In genomic region chr13:33402975-33403374, GRCh38 we compare ENCODE assay signal across 31 cellular contexts.
"Had no signal": no experiment of that assay in that cellular context is flagged by ENCODE, and none has a peak within 500 bp of the region (broad histone marks: within the 10 kb centered on the region; RNA-seq: fewer than 3 reads in every experiment).

No MANE protein-coding gene starts in this region.

- H3K4me1 Mint-ChIP-seq: activated CD4-positive, alpha-beta memory T cell treated with anti-CD3 and anti-CD28 coated beads, Interleukin-2, amount 10 ng/mL, durations not matched to agents 7 days and 5 days; activated CD8-positive, alpha-beta memory T cell treated with anti-CD3 and anti-CD28 coated beads, Interleukin-2, amount 10 ng/mL, durations not matched to agents 7 days and 5 days; activated naive CD8-positive, alpha-beta T cell treated with anti-CD3 and anti-CD28 coated beads for 36 hours; activated T-helper 17 cell treated with anti-CD3 and anti-CD28 coated beads, Interleukin-2, amount 50 U/mL, for 72 hours; T-cell had no signal

- H3K36me3 ChIP-seq: brain microvascular endothelial cell had no signal

- DNase-seq: activated CD4-positive, alpha-beta memory T cell treated with anti-CD3 and anti-CD28 coated beads, Interleukin-2, amount 10 ng/mL, durations not matched to agents 7 days and 5 days; activated CD4-positive, alpha-beta T cell treated with anti-CD3 and anti-CD28 coated beads for 1 hour; activated CD4-positive, alpha-beta T cell treated with anti-CD3 and anti-CD28 coated beads for 48 hours; activated CD4-positive, CD25-positive, alpha-beta regulatory T cell; activated CD8-positive, alpha-beta memory T cell treated with anti-CD3 and anti-CD28 coated beads for 24 hours; activated CD8-positive, alpha-beta memory T cell treated with anti-CD3 and anti-CD28 coated beads, Interleukin-2, amount 10 ng/mL, durations not matched to agents 7 days and 5 days; activated CD8-positive, alpha-beta memory T cell treated with anti-CD3 and anti-CD28 coated beads, Interleukin-2, amount 50 U/mL, for 48 hours; activated effector memory CD4-positive, alpha-beta T cell treated with anti-CD3 and anti-CD28 coated beads, Interleukin-2, amount 50 U/mL, for 16 hours; activated naive CD4-positive, alpha-beta T cell; activated naive CD4-positive, alpha-beta T cell treated with anti-CD3 and anti-CD28 coated beads, Interleukin-2, amount 50 U/mL, for 16 hours; activated naive CD8-positive, alpha-beta T cell treated with anti-CD3 and anti-CD28 coated beads for 36 hours; activated T-cell treated with anti-CD3 and anti-CD28 coated beads, Interleukin-2, amount 50 U/mL, for 48 hours; amniotic stem cell; aorta; brain microvascular endothelial cell; central memory CD4-positive, alpha-beta T cell; NCI-H1105; NCI-H1417 treated with DMSO at 0.1 percent for 48 hours; NCI-H1930; NCI-H345; NCI-H524 treated with DMSO at 0.1 percent for 48 hours; PC-9; SIG-M5; T-cell; T-helper 17 cell; T-helper 9 cell had no signal

- H3K27me3 Mint-ChIP-seq: activated CD4-positive, alpha-beta memory T cell treated with anti-CD3 and anti-CD28 coated beads, Interleukin-2, amount 10 ng/mL, durations not matched to agents 7 days and 5 days; activated CD8-positive, alpha-beta memory T cell treated with anti-CD3 and anti-CD28 coated beads, Interleukin-2, amount 10 ng/mL, durations not matched to agents 7 days and 5 days; activated naive CD8-positive, alpha-beta T cell treated with anti-CD3 and anti-CD28 coated beads for 36 hours; activated T-helper 17 cell treated with anti-CD3 and anti-CD28 coated beads, Interleukin-2, amount 50 U/mL, for 72 hours had no signal

- H3K27me3 ChIP-seq: brain microvascular endothelial cell had no signal

- H3K27ac ChIP-seq: brain microvascular endothelial cell, PC-9, RWPE1, VCaP had no signal

- H3K4me3 Mint-ChIP-seq: activated CD4-positive, alpha-beta memory T cell treated with anti-CD3 and anti-CD28 coated beads, Interleukin-2, amount 10 ng/mL, durations not matched to agents 7 days and 5 days; activated CD8-positive, alpha-beta memory T cell treated with anti-CD3 and anti-CD28 coated beads, Interleukin-2, amount 10 ng/mL, durations not matched to agents 7 days and 5 days; activated naive CD8-positive, alpha-beta T cell treated with anti-CD3 and anti-CD28 coated beads for 36 hours; activated T-helper 17 cell treated with anti-CD3 and anti-CD28 coated beads, Interleukin-2, amount 50 U/mL, for 72 hours; T-cell; T-helper 17 cell had no signal

- H3K36me3 Mint-ChIP-seq: activated CD8-positive, alpha-beta memory T cell treated with anti-CD3 and anti-CD28 coated beads, Interleukin-2, amount 10 ng/mL, durations not matched to agents 7 days and 5 days; activated naive CD8-positive, alpha-beta T cell treated with anti-CD3 and anti-CD28 coated beads for 36 hours; T-cell had no signal

- ATAC-seq: activated CD8-positive, alpha-beta memory T cell treated with anti-CD3 and anti-CD28 coated beads, Interleukin-2, amount 10 ng/mL, durations not matched to agents 7 days and 5 days; activated T-helper 17 cell treated with anti-CD3 and anti-CD28 coated beads, Interleukin-2, amount 50 U/mL, for 72 hours; Right ventricle myocardium inferior; SK-N-SH treated with all-trans-retinoic acid at 6 μM for 48 hours; T-cell; T-helper 17 cell had no signal

- H3K4me3 ChIP-seq: PC-9 had no signal

- H3K9me3 Mint-ChIP-seq: activated CD4-positive, alpha-beta memory T cell treated with anti-CD3 and anti-CD28 coated beads, Interleukin-2, amount 10 ng/mL, durations not matched to agents 7 days and 5 days; activated naive CD8-positive, alpha-beta T cell treated with anti-CD3 and anti-CD28 coated beads for 36 hours; activated T-helper 17 cell treated with anti-CD3 and anti-CD28 coated beads, Interleukin-2, amount 50 U/mL, for 72 hours; T-cell had no signal

- H3K27ac Mint-ChIP-seq: activated CD4-positive, alpha-beta memory T cell treated with anti-CD3 and anti-CD28 coated beads, Interleukin-2, amount 10 ng/mL, durations not matched to agents 7 days and 5 days; activated CD8-positive, alpha-beta memory T cell treated with anti-CD3 and anti-CD28 coated beads, Interleukin-2, amount 10 ng/mL, durations not matched to agents 7 days and 5 days; activated naive CD8-positive, alpha-beta T cell treated with anti-CD3 and anti-CD28 coated beads for 36 hours; activated T-helper 17 cell treated with anti-CD3 and anti-CD28 coated beads, Interleukin-2, amount 50 U/mL, for 72 hours; T-cell; T-helper 17 cell had no signal
